Comparison of ENCODE assay signal across 8 cellular contexts in genomic region chr18:62436636-62437519, GRCh38.
DNase-seq lines count a peak whose midpoint lies in the region; ATAC-seq and TF ChIP-seq lines count a peak whose summit lies in the region.

No MANE protein-coding gene starts in this region.

- no peaks in the 10 kb centered on the region for H3K79me1 ChIP-seq in mesendoderm (ENCODE audit: low read length)

- H2AFZ ChIP-seq in hepatocyte, result no peak overlapping the region

- no peaks in the 10 kb centered on the region for H4K20me1 ChIP-seq in hepatocyte (ENCODE audit: insufficient read depth, poor library complexity, severe bottlenecking)

- WGBS in hepatocyte (ENCODE audit: low lambda C conversion rate, missing lambda C conversion rate), result 83% methylated on average over 10 of the region's 10 CpGs
- WGBS in mesendoderm (ENCODE audit: extremely low coverage, insufficient coverage, low lambda C conversion rate), result no CpG with 5 or more reads among the region's 10 CpGs

- H3K4me1 ChIP-seq in ascending aorta, result peaks cover 4 to 19% of the 10 kb centered on the region in 2 donors
- no peaks in the 10 kb centered on the region for H3K4me1 ChIP-seq in hepatocyte (ENCODE audit: insufficient read depth)
- no peaks in the 10 kb centered on the region for H3K4me1 ChIP-seq in mesendoderm (ENCODE audit: control insufficient read depth, low read depth, low read length)

- H3K18ac ChIP-seq in mesendoderm (ENCODE audit: low read length), result no peak overlapping the region

- no peak overlapping the region for H4K5ac ChIP-seq in mesendoderm (ENCODE audit: low read length)

- H3K79me2 ChIP-seq in hepatocyte, result no peaks in the 10 kb centered on the region
- no peaks in the 10 kb centered on the region for H3K79me2 ChIP-seq in mesendoderm (ENCODE audit: control insufficient read depth, insufficient read depth, low read length)

- no peak overlapping the region for H2BK5ac ChIP-seq in mesendoderm (ENCODE audit: low read length)

- no peak overlapping the region for H3K4ac ChIP-seq in mesendoderm (ENCODE audit: low read depth, low read length)

- H3K27ac ChIP-seq in ascending aorta, result peak overlapping the region; percentile 85 to 94
- peak overlapping the region; percentile 48 for H3K27ac ChIP-seq in hepatocyte
- no peak overlapping the region for H3K27ac ChIP-seq in mesendoderm (ENCODE audit: low read depth, low read length)

- no peak overlapping the region for H4K8ac ChIP-seq in mesendoderm (ENCODE audit: low read depth, low read length)

- H3K36me3 ChIP-seq in ascending aorta (no peaks in the 10 kb centered on the region), hepatocyte (replicated peaks; ENCODE audit: insufficient read depth, low read depth) (no peaks in the 10 kb centered on the region), mesendoderm (ENCODE audit: control insufficient read depth, insufficient read depth, low read length) (no peaks in the 10 kb centered on the region)

- no peak overlapping the region for H3K56ac ChIP-seq in mesendoderm (ENCODE audit: low read length)

- H2BK15ac ChIP-seq in mesendoderm (replicated peaks; ENCODE audit: low read depth), result no peak overlapping the region

- H3K4me3 ChIP-seq in ascending aorta, result peak overlapping the region; percentile 39 to 52
- no peak overlapping the region for H3K4me3 ChIP-seq in hepatocyte
- H3K4me3 ChIP-seq in mesendoderm (ENCODE audit: low read length), result no peak overlapping the region

- no peak overlapping the region for H2BK120ac ChIP-seq in mesendoderm (ENCODE audit: low read depth, low read length)

- ATAC-seq in HG02588 (IDR thresholded peaks at IDR 0.05; ENCODE audit: unreplicated experiment), result peak; percentile 25
- no peak for ATAC-seq in HG03039 (IDR thresholded peaks at IDR 0.05; ENCODE audit: unreplicated experiment)

- H3K4me2 ChIP-seq in hepatocyte (peak overlapping the region; percentile 41), mesendoderm (ENCODE audit: low read length) (no peak overlapping the region)

- TF ChIP-seq CTCF in ascending aorta (IDR thresholded peaks at IDR 0.05) (no peak), hepatocyte (IDR thresholded peaks at IDR 0.05; ENCODE audit: poor library complexity) (no peak)

- intact Hi-C loops in ascending aorta (cut with DNase I), result loop anchor here (1.0 to 10.0 kb wide), 7 partner anchors 12 to 1538 kb away; partner anchors contain the start of genes PHLPP1, SERPINB8 and VPS4B

- H3K27me3 ChIP-seq in ascending aorta (no peaks in the 10 kb centered on the region), hepatocyte (no peaks in the 10 kb centered on the region), mesendoderm (ENCODE audit: insufficient read depth, low read length, poor library complexity) (no peaks in the 10 kb centered on the region)

- H3K9ac ChIP-seq in mesendoderm (ENCODE audit: low read length), result no peak overlapping the region

- H2AK5ac ChIP-seq in mesendoderm (ENCODE audit: low read length), result no peak overlapping the region

- no peaks in the 10 kb centered on the region for H3K9me2 ChIP-seq in hepatocyte (replicated peaks; ENCODE audit: insufficient read depth)

- no peaks in the 10 kb centered on the region for H3K9me3 ChIP-seq in ascending aorta
- H3K9me3 ChIP-seq in hepatocyte (ENCODE audit: low read depth), result no peaks in the 10 kb centered on the region

- no peak overlapping the region for H3K23ac ChIP-seq in mesendoderm (ENCODE audit: low read length)

- DNase-seq in ascending aorta (ENCODE audit: low spot score in 2 of 2) (peak; percentile 86 to 98), hepatocyte (ENCODE audit: low spot score) (peak; percentile 57), superior temporal gyrus (ENCODE audit: extremely low spot score) (peak; percentile 64), hippocampal formation (lab: John Stamatoyannopoulos, UW) (no peak), mesendoderm (no peak), KG1 (lab: John Stamatoyannopoulos, UW) (no peak)

Comparison
In these comparisons a context has a peak if more than half of its experiments do, and no peak if none do; other contexts are left out.
1. DNase-seq: peak in ascending aorta (2 of 2), hepatocyte (single experiment) and superior temporal gyrus (single experiment); none in hippocampal formation (0 of 2), mesendoderm (single experiment) and KG1 (single experiment).
2. H3K4me3 ChIP-seq: peak in ascending aorta (2 of 2); none in hepatocyte (single experiment) and mesendoderm (single experiment).